1 cellular context compared by ENCODE assay signal in the genomic region with DNA sequence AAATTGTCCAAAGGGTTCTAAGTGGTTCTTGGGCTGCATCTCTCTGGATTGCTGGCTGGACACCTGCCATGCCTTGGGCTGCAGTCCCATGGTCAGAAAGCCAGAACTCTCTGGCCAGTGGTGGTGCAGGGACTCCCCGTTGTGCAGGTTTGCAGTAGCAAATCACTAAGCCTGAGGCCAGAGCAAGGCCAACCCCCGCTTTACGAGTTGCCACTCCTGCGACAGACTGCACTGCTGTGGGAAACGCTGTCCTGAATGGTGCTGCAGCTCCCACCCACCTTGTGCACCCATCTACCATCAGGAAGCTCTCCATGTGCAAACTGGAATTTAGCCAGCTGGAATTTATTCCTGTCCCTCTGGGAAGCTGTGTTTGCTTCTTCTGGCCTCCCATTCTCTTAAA.
TF ChIP-seq lines count a peak whose summit lies in the region.

No MANE protein-coding gene starts in this region.

TF ChIP-seq in WTC11, 78 proteins besides CTCF, POLR2A, EP300 and RAD21 (continued from another document):
- TF ChIP-seq, protein P1, sequence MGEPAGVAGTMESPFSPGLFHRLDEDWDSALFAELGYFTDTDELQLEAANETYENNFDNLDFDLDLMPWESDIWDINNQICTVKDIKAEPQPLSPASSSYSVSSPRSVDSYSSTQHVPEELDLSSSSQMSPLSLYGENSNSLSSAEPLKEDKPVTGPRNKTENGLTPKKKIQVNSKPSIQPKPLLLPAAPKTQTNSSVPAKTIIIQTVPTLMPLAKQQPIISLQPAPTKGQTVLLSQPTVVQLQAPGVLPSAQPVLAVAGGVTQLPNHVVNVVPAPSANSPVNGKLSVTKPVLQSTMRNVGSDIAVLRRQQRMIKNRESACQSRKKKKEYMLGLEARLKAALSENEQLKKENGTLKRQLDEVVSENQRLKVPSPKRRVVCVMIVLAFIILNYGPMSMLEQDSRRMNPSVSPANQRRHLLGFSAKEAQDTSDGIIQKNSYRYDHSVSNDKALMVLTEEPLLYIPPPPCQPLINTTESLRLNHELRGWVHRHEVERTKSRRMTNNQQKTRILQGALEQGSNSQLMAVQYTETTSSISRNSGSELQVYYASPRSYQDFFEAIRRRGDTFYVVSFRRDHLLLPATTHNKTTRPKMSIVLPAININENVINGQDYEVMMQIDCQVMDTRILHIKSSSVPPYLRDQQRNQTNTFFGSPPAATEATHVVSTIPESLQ (CRISPR knock-in tag; IDR thresholded peaks at IDR 0.05): no peak
- no peak for TF ChIP-seq PRRX2 (CRISPR knock-in tag; IDR thresholded peaks at IDR 0.05)
- TF ChIP-seq RELA (CRISPR knock-in tag; IDR thresholded peaks at IDR 0.05; ENCODE audit: borderline replicate concordance): no peak
- no peak for TF ChIP-seq MXD4 (CRISPR knock-in tag; IDR thresholded peaks at IDR 0.05; ENCODE audit: borderline replicate concordance)
- TF ChIP-seq GRHL2 (CRISPR knock-in tag; IDR thresholded peaks at IDR 0.05; ENCODE audit: insufficient replicate concordance, severe bottlenecking): no peak
- TF ChIP-seq FOXP1 (CRISPR knock-in tag; IDR thresholded peaks at IDR 0.05; ENCODE audit: borderline replicate concordance): no peak
- no peak for TF ChIP-seq TEAD4 (CRISPR knock-in tag; IDR thresholded peaks at IDR 0.05)
- TF ChIP-seq SOX15 (CRISPR knock-in tag; IDR thresholded peaks at IDR 0.05): no peak
- TF ChIP-seq, protein P2, sequence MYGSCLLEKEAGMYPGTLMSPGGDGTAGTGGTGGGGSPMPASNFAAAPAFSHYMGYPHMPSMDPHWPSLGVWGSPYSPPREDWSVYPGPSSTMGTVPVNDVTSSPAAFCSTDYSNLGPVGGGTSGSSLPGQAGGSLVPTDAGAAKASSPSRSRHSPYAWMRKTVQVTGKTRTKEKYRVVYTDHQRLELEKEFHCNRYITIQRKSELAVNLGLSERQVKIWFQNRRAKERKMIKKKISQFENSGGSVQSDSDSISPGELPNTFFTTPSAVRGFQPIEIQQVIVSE (CRISPR knock-in tag; IDR thresholded peaks at IDR 0.05; ENCODE audit: borderline replicate concordance): no peak
- TF ChIP-seq, protein P3, sequence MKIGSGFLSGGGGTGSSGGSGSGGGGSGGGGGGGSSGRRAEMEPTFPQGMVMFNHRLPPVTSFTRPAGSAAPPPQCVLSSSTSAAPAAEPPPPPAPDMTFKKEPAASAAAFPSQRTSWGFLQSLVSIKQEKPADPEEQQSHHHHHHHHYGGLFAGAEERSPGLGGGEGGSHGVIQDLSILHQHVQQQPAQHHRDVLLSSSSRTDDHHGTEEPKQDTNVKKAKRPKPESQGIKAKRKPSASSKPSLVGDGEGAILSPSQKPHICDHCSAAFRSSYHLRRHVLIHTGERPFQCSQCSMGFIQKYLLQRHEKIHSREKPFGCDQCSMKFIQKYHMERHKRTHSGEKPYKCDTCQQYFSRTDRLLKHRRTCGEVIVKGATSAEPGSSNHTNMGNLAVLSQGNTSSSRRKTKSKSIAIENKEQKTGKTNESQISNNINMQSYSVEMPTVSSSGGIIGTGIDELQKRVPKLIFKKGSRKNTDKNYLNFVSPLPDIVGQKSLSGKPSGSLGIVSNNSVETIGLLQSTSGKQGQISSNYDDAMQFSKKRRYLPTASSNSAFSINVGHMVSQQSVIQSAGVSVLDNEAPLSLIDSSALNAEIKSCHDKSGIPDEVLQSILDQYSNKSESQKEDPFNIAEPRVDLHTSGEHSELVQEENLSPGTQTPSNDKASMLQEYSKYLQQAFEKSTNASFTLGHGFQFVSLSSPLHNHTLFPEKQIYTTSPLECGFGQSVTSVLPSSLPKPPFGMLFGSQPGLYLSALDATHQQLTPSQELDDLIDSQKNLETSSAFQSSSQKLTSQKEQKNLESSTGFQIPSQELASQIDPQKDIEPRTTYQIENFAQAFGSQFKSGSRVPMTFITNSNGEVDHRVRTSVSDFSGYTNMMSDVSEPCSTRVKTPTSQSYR (CRISPR knock-in tag; IDR thresholded peaks at IDR 0.05): no peak
- no peak for TF ChIP-seq FOXK1 (CRISPR knock-in tag; IDR thresholded peaks at IDR 0.05)
- no peak for TF ChIP-seq CBFB (CRISPR knock-in tag; IDR thresholded peaks at IDR 0.05; ENCODE audit: low read depth)
- no peak for TF ChIP-seq NFATC4 (CRISPR knock-in tag; IDR thresholded peaks at IDR 0.05)
- TF ChIP-seq, protein P4, sequence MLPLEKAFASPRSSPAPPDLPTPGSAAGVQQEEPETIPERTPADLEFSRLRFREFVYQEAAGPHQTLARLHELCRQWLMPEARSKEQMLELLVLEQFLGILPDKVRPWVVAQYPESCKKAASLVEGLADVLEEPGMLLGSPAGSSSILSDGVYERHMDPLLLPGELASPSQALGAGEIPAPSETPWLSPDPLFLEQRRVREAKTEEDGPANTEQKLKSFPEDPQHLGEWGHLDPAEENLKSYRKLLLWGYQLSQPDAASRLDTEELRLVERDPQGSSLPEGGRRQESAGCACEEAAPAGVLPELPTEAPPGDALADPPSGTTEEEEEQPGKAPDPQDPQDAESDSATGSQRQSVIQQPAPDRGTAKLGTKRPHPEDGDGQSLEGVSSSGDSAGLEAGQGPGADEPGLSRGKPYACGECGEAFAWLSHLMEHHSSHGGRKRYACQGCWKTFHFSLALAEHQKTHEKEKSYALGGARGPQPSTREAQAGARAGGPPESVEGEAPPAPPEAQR (CRISPR knock-in tag; IDR thresholded peaks at IDR 0.05): no peak
